ENCODE assay signal across 1 cellular context in the genomic region with DNA sequence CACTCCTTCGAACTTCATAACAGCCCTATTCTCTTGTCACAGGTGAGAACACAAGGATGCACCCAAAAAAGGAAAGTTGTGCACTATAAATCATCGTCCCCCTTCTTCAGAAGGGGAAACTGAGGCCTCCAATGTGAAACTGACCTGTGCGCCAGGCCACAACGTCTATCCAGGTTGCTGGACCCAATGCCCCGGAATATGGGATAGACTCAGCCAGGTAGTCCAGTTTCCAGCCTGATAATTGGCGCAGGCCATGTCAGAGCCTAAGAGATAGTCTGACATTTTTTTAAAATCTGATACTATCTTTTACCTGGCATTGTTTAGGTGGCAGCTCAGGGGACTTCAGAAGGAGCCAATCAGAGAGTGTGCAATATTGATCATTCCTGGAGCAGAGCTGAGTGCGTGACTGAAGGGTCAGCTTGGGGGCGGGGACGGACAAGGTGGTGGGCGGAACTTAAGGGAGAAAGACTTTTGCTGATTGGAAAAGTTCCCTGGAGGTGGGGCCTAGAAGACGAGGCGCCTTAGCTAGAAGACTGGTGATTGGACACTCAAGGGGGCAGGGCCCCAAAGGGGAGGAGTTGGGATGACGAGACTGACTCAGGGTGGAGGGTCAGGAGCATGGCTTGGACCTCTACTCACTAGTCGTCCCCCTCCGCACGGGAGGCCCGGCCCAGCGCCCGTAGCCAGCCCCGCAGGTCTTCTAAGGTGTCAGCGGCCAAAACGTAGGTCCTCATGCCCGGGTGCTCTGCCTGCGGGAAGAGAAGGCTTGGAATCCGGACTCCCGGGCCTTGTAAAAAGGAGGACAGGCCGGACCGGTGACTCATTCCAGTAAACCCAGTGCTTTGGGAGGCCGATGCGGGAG.
TF ChIP-seq lines count a peak whose summit lies in the region.

No MANE protein-coding gene starts in this region.

TF ChIP-seq in K562, 482 proteins besides CTCF, POLR2A, EP300 and RAD21 (continued from another document and continues in another):
- TF ChIP-seq, protein P1, sequence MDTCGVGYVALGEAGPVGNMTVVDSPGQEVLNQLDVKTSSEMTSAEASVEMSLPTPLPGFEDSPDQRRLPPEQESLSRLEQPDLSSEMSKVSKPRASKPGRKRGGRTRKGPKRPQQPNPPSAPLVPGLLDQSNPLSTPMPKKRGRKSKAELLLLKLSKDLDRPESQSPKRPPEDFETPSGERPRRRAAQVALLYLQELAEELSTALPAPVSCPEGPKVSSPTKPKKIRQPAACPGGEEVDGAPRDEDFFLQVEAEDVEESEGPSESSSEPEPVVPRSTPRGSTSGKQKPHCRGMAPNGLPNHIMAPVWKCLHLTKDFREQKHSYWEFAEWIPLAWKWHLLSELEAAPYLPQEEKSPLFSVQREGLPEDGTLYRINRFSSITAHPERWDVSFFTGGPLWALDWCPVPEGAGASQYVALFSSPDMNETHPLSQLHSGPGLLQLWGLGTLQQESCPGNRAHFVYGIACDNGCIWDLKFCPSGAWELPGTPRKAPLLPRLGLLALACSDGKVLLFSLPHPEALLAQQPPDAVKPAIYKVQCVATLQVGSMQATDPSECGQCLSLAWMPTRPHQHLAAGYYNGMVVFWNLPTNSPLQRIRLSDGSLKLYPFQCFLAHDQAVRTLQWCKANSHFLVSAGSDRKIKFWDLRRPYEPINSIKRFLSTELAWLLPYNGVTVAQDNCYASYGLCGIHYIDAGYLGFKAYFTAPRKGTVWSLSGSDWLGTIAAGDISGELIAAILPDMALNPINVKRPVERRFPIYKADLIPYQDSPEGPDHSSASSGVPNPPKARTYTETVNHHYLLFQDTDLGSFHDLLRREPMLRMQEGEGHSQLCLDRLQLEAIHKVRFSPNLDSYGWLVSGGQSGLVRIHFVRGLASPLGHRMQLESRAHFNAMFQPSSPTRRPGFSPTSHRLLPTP (IDR thresholded peaks at IDR 0.05; ENCODE audit: borderline replicate concordance, extremely low read depth, insufficient read length), result no peak
- TF ChIP-seq, protein P2, sequence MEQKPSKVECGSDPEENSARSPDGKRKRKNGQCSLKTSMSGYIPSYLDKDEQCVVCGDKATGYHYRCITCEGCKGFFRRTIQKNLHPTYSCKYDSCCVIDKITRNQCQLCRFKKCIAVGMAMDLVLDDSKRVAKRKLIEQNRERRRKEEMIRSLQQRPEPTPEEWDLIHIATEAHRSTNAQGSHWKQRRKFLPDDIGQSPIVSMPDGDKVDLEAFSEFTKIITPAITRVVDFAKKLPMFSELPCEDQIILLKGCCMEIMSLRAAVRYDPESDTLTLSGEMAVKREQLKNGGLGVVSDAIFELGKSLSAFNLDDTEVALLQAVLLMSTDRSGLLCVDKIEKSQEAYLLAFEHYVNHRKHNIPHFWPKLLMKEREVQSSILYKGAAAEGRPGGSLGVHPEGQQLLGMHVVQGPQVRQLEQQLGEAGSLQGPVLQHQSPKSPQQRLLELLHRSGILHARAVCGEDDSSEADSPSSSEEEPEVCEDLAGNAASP (IDR thresholded peaks at IDR 0.05), result no peak
- no peak for TF ChIP-seq RNF2 (IDR thresholded peaks at IDR 0.05)
- TF ChIP-seq BRCA1 (IDR thresholded peaks at IDR 0.05), result no peak
- TF ChIP-seq BRCA1 (CRISPR knock-in tag; IDR thresholded peaks at IDR 0.05), result no peak
- TF ChIP-seq, protein P3, sequence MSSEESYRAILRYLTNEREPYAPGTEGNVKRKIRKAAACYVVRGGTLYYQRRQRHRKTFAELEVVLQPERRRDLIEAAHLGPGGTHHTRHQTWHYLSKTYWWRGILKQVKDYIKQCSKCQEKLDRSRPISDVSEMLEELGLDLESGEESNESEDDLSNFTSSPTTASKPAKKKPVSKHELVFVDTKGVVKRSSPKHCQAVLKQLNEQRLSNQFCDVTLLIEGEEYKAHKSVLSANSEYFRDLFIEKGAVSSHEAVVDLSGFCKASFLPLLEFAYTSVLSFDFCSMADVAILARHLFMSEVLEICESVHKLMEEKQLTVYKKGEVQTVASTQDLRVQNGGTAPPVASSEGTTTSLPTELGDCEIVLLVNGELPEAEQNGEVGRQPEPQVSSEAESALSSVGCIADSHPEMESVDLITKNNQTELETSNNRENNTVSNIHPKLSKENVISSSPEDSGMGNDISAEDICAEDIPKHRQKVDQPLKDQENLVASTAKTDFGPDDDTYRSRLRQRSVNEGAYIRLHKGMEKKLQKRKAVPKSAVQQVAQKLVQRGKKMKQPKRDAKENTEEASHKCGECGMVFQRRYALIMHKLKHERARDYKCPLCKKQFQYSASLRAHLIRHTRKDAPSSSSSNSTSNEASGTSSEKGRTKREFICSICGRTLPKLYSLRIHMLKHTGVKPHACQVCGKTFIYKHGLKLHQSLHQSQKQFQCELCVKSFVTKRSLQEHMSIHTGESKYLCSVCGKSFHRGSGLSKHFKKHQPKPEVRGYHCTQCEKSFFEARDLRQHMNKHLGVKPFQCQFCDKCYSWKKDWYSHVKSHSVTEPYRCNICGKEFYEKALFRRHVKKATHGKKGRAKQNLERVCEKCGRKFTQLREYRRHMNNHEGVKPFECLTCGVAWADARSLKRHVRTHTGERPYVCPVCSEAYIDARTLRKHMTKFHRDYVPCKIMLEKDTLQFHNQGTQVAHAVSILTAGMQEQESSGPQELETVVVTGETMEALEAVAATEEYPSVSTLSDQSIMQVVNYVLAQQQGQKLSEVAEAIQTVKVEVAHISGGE (CRISPR knock-in tag; IDR thresholded peaks at IDR 0.05), result 0 out of 6 replicates have a peak, but pooled peaks of 1 of the 3 experiments have one; percentile 27
- TF ChIP-seq TCFL5 (CRISPR knock-in tag; conservative IDR thresholded peaks at IDR 0.05), result no peak
- peak; percentile 89 for TF ChIP-seq POLR2G (IDR thresholded peaks at IDR 0.05; ENCODE audit: low read depth, low read length)
- peak; percentile 68; the same call in 1 of the 2 replicates for TF ChIP-seq PHF8 (IDR thresholded peaks at IDR 0.05; ENCODE audit: borderline replicate concordance, low read length)
- TF ChIP-seq, protein P4, sequence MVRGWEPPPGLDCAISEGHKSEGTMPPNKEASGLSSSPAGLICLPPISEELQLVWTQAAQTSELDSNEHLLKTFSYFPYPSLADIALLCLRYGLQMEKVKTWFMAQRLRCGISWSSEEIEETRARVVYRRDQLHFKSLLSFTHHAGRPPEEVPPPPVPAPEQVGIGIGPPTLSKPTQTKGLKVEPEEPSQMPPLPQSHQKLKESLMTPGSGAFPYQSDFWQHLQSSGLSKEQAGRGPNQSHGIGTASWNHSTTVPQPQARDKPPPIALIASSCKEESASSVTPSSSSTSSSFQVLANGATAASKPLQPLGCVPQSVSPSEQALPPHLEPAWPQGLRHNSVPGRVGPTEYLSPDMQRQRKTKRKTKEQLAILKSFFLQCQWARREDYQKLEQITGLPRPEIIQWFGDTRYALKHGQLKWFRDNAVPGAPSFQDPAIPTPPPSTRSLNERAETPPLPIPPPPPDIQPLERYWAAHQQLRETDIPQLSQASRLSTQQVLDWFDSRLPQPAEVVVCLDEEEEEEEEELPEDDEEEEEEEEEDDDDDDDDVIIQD (CRISPR knock-in tag; IDR thresholded peaks at IDR 0.05), result no peak
- TF ChIP-seq ZNF133 (CRISPR knock-in tag; IDR thresholded peaks at IDR 0.05), result no peak
- TF ChIP-seq ZNF175 (CRISPR knock-in tag; IDR thresholded peaks at IDR 0.05; ENCODE audit: low read depth), result no peak
- no peak for TF ChIP-seq SMARCA5 (IDR thresholded peaks at IDR 0.05)
- TF ChIP-seq RBM22 (IDR thresholded peaks at IDR 0.05; ENCODE audit: low read depth, low read length, poor library complexity, severe bottlenecking), result no peak
- TF ChIP-seq ZNF143 (CRISPR knock-in tag; IDR thresholded peaks at IDR 0.05), result no peak
- no peak for TF ChIP-seq CHD1 (IDR thresholded peaks at IDR 0.05; ENCODE audit: low read length)
- TF ChIP-seq, protein P5, sequence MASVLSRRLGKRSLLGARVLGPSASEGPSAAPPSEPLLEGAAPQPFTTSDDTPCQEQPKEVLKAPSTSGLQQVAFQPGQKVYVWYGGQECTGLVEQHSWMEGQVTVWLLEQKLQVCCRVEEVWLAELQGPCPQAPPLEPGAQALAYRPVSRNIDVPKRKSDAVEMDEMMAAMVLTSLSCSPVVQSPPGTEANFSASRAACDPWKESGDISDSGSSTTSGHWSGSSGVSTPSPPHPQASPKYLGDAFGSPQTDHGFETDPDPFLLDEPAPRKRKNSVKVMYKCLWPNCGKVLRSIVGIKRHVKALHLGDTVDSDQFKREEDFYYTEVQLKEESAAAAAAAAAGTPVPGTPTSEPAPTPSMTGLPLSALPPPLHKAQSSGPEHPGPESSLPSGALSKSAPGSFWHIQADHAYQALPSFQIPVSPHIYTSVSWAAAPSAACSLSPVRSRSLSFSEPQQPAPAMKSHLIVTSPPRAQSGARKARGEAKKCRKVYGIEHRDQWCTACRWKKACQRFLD (CRISPR knock-in tag; IDR thresholded peaks at IDR 0.05), result 0 out of 2 replicates have a peak, but pooled peaks have one; percentile 26
- no peak for TF ChIP-seq KAT2B (IDR thresholded peaks at IDR 0.05; ENCODE audit: low read depth, low read length)
- peak; percentile 59; the same call in 1 of the 2 replicates for TF ChIP-seq CREB1 (IDR thresholded peaks at IDR 0.05)
- peak; percentile 69 for TF ChIP-seq CREB1 (CRISPR knock-in tag; IDR thresholded peaks at IDR 0.05)
- TF ChIP-seq SAFB (IDR thresholded peaks at IDR 0.05; ENCODE audit: borderline replicate concordance, low read depth, low read length), result no peak
- TF ChIP-seq, protein P6, sequence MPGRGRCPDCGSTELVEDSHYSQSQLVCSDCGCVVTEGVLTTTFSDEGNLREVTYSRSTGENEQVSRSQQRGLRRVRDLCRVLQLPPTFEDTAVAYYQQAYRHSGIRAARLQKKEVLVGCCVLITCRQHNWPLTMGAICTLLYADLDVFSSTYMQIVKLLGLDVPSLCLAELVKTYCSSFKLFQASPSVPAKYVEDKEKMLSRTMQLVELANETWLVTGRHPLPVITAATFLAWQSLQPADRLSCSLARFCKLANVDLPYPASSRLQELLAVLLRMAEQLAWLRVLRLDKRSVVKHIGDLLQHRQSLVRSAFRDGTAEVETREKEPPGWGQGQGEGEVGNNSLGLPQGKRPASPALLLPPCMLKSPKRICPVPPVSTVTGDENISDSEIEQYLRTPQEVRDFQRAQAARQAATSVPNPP (IDR thresholded peaks at IDR 0.05; ENCODE audit: borderline replicate concordance, insufficient read depth, insufficient read length), result no peak
- TF ChIP-seq SMAD2 (IDR thresholded peaks at IDR 0.05; ENCODE audit: low read depth, low read length), result no peak
- TF ChIP-seq BACH1 (tag; IDR thresholded peaks at IDR 0.05), result no peak
- no peak for TF ChIP-seq RBM39 (optimal IDR thresholded peaks at IDR 0.05; ENCODE audit: low read depth, low read length)
- no peak for TF ChIP-seq ZNF77 (CRISPR knock-in tag; IDR thresholded peaks at IDR 0.05)
- TF ChIP-seq, protein P7, sequence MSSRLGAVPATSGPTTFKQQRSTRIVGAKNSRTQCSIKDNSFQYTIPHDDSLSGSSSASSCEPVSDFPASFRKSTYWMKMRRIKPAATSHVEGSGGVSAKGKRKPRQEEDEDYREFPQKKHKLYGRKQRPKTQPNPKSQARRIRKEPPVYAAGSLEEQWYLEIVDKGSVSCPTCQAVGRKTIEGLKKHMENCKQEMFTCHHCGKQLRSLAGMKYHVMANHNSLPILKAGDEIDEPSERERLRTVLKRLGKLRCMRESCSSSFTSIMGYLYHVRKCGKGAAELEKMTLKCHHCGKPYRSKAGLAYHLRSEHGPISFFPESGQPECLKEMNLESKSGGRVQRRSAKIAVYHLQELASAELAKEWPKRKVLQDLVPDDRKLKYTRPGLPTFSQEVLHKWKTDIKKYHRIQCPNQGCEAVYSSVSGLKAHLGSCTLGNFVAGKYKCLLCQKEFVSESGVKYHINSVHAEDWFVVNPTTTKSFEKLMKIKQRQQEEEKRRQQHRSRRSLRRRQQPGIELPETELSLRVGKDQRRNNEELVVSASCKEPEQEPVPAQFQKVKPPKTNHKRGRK (tag; IDR thresholded peaks at IDR 0.05), result no peak
- TF ChIP-seq ZNF695 (CRISPR knock-in tag; IDR thresholded peaks at IDR 0.05), result no peak
- TF ChIP-seq CXXC5 (CRISPR knock-in tag; IDR thresholded peaks at IDR 0.05), result peak; percentile 32; the same call in 1 of the 2 replicates
- no peak for TF ChIP-seq TRIM24 (IDR thresholded peaks at IDR 0.05)
- TF ChIP-seq, protein P8, sequence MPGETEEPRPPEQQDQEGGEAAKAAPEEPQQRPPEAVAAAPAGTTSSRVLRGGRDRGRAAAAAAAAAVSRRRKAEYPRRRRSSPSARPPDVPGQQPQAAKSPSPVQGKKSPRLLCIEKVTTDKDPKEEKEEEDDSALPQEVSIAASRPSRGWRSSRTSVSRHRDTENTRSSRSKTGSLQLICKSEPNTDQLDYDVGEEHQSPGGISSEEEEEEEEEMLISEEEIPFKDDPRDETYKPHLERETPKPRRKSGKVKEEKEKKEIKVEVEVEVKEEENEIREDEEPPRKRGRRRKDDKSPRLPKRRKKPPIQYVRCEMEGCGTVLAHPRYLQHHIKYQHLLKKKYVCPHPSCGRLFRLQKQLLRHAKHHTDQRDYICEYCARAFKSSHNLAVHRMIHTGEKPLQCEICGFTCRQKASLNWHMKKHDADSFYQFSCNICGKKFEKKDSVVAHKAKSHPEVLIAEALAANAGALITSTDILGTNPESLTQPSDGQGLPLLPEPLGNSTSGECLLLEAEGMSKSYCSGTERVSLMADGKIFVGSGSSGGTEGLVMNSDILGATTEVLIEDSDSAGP (CRISPR knock-in tag; IDR thresholded peaks at IDR 0.05), result no peak
- TF ChIP-seq, protein P9, sequence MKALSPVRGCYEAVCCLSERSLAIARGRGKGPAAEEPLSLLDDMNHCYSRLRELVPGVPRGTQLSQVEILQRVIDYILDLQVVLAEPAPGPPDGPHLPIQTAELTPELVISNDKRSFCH (CRISPR knock-in tag; IDR thresholded peaks at IDR 0.05), result no peak
- TF ChIP-seq, protein P9 (tag; IDR thresholded peaks at IDR 0.05), result no peak
- peak; percentile 75; the same call in 1 of the 2 replicates for TF ChIP-seq CREM (IDR thresholded peaks at IDR 0.05; ENCODE audit: low read depth)
- no peak for TF ChIP-seq NR2C2 (CRISPR knock-in tag; IDR thresholded peaks at IDR 0.05)
- peak; percentile 77 for TF ChIP-seq NR2C2 (tag; IDR thresholded peaks at IDR 0.05)
- TF ChIP-seq, protein P10, sequence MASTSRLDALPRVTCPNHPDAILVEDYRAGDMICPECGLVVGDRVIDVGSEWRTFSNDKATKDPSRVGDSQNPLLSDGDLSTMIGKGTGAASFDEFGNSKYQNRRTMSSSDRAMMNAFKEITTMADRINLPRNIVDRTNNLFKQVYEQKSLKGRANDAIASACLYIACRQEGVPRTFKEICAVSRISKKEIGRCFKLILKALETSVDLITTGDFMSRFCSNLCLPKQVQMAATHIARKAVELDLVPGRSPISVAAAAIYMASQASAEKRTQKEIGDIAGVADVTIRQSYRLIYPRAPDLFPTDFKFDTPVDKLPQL (IDR thresholded peaks at IDR 0.05; ENCODE audit: extremely low read depth, insufficient read length), result no peak
- no peak for TF ChIP-seq SNRNP70 (optimal IDR thresholded peaks at IDR 0.05; ENCODE audit: low read depth, low read length)
- TF ChIP-seq ZNF3 (CRISPR knock-in tag; IDR thresholded peaks at IDR 0.05), result no peak
- TF ChIP-seq, protein P11, sequence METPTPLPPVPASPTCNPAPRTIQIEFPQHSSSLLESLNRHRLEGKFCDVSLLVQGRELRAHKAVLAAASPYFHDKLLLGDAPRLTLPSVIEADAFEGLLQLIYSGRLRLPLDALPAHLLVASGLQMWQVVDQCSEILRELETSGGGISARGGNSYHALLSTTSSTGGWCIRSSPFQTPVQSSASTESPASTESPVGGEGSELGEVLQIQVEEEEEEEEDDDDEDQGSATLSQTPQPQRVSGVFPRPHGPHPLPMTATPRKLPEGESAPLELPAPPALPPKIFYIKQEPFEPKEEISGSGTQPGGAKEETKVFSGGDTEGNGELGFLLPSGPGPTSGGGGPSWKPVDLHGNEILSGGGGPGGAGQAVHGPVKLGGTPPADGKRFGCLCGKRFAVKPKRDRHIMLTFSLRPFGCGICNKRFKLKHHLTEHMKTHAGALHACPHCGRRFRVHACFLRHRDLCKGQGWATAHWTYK (CRISPR knock-in tag; IDR thresholded peaks at IDR 0.05), result no peak
- TF ChIP-seq YY1 (IDR thresholded peaks at IDR 0.05; ENCODE audit: borderline replicate concordance in 1 of 3, control insufficient read depth in 1 of 3, extremely low read depth in 1 of 3, insufficient read depth in 3 of 3, insufficient read length in 1 of 3, insufficient replicate concordance in 2 of 3, low read depth in 1 of 3, low read length in 2 of 3), result no peak
